1 cellular context compared by ENCODE assay signal in the genomic region with DNA sequence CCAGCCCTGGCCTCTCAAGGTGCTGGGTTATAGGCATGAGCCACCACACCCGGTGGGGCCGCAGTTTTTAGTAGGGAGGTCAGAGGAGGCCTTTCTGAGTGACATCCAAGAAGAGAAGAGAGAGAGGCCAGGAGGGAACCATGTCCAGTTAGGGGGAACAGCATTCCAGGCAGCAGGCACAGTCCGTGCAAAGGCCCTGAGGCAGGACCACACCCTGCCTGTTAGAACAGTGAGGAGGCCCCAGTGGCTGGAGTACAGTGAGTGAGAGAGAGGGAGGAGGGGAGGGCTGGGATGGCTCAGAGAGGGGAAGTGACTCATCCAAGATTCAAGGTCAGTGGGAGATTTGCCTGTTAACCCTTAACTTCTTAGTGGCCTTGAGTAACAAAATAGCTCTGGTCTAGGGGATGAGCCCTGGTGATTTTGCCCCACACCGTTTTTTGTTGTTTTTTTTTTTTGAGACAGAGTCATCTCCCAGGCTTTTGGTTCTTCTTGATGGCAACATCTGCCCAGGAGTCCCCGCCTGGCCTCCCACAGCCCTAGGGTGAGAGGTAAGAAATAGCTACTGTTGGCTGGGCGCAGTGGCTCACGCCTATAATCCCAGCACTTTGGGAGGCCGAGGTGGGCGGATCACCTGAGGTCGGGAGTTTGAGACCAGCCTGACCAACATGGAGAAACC.
TF ChIP-seq lines count a peak whose summit lies in the region.

No MANE protein-coding gene starts in this region.

TF ChIP-seq in K562, 482 proteins besides CTCF, POLR2A, EP300 and RAD21 (continued from another document and continues in another):
- TF ChIP-seq MGA (IDR thresholded peaks at IDR 0.05) (no peak), KDM5B (IDR thresholded peaks at IDR 0.05; ENCODE audit: insufficient replicate concordance, low read depth, low read length) (no peak), ZFP30 (CRISPR knock-in tag; IDR thresholded peaks at IDR 0.05; ENCODE audit: borderline replicate concordance) (no peak), ZNF316 (IDR thresholded peaks at IDR 0.05) (no peak), HCFC1 (IDR thresholded peaks at IDR 0.05; ENCODE audit: low read depth, low read length) (peak; percentile 31; the same call in 1 of the 2 replicates), ZNF696 (CRISPR knock-in tag; conservative IDR thresholded peaks at IDR 0.05) (no peak), ZNF830 (CRISPR knock-in tag; IDR thresholded peaks at IDR 0.05) (no peak), E2F6 (IDR thresholded peaks at IDR 0.05; ENCODE audit: borderline replicate concordance in 1 of 2, extremely low read depth in 1 of 2, insufficient read depth in 1 of 2, insufficient read length in 1 of 2, low read depth in 1 of 2, low read length in 1 of 2, poor library complexity in 1 of 2, severe bottlenecking in 1 of 2) (no peak), HDAC2 (IDR thresholded peaks at IDR 0.05) (peak; percentile 99), MTA1 (IDR thresholded peaks at IDR 0.05; ENCODE audit: borderline replicate concordance) (peak; percentile 85), SRSF3 (IDR thresholded peaks at IDR 0.05; ENCODE audit: insufficient read depth, low read length) (no peak), HNRNPK (IDR thresholded peaks at IDR 0.05; ENCODE audit: low read depth, low read length, poor library complexity, severe bottlenecking) (no peak), FOXP1 (CRISPR knock-in tag; IDR thresholded peaks at IDR 0.05) (no peak), CREBBP (IDR thresholded peaks at IDR 0.05; ENCODE audit: low read depth, low read length) (no peak), ZNF431 (CRISPR knock-in tag; IDR thresholded peaks at IDR 0.05) (no peak), ZNF133 (CRISPR knock-in tag; IDR thresholded peaks at IDR 0.05) (no peak), SIRT6 (IDR thresholded peaks at IDR 0.05; ENCODE audit: low read depth, low read length) (no peak), RBFOX2 (IDR thresholded peaks at IDR 0.05; ENCODE audit: low read depth, low read length) (no peak), FOXK2 (conservative IDR thresholded peaks at IDR 0.05 in 1 of 2, IDR thresholded peaks at IDR 0.05 in 1 of 2; ENCODE audit: low read depth in 2 of 2) (0 out of 4 replicates have a peak, but pooled peaks of 1 of the 2 experiments have one; percentile 24), RBM39 (optimal IDR thresholded peaks at IDR 0.05; ENCODE audit: low read depth, low read length) (peak; percentile 87), SMC3 (conservative IDR thresholded peaks at IDR 0.05; ENCODE audit: insufficient read depth, low read depth, low read length) (no peak), ZBTB8A (IDR thresholded peaks at IDR 0.05; ENCODE audit: partially characterized antibody) (no peak), ZNF274 (IDR thresholded peaks at IDR 0.05; ENCODE audit: borderline replicate concordance, low read depth, low read length) (no peak), DMBX1 (CRISPR knock-in tag; IDR thresholded peaks at IDR 0.05; ENCODE audit: borderline replicate concordance) (peak; percentile 72), NFE2 (IDR thresholded peaks at IDR 0.05; ENCODE audit: low read depth) (peak; percentile 49; the same call in 1 of the 2 replicates), ZNF217 (CRISPR knock-in tag; IDR thresholded peaks at IDR 0.05) (no peak), TEAD2 (tag; IDR thresholded peaks at IDR 0.05) (no peak), MXI1 (IDR thresholded peaks at IDR 0.05; ENCODE audit: low read depth, low read length) (no peak), ATF7 (IDR thresholded peaks at IDR 0.05) (peak; percentile 82), ARID1B (IDR thresholded peaks at IDR 0.05) (peak; percentile 91), ZNF707 (CRISPR knock-in tag; conservative IDR thresholded peaks at IDR 0.05) (no peak), ILF3 (IDR thresholded peaks at IDR 0.05; ENCODE audit: borderline replicate concordance) (no peak), ZC3H8 (IDR thresholded peaks at IDR 0.05) (no peak), YBX1 (IDR thresholded peaks at IDR 0.05) (no peak)
- TF ChIP-seq, protein P1, sequence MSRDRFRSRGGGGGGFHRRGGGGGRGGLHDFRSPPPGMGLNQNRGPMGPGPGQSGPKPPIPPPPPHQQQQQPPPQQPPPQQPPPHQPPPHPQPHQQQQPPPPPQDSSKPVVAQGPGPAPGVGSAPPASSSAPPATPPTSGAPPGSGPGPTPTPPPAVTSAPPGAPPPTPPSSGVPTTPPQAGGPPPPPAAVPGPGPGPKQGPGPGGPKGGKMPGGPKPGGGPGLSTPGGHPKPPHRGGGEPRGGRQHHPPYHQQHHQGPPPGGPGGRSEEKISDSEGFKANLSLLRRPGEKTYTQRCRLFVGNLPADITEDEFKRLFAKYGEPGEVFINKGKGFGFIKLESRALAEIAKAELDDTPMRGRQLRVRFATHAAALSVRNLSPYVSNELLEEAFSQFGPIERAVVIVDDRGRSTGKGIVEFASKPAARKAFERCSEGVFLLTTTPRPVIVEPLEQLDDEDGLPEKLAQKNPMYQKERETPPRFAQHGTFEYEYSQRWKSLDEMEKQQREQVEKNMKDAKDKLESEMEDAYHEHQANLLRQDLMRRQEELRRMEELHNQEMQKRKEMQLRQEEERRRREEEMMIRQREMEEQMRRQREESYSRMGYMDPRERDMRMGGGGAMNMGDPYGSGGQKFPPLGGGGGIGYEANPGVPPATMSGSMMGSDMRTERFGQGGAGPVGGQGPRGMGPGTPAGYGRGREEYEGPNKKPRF (IDR thresholded peaks at IDR 0.05; ENCODE audit: low read depth, low read length) = no peak
- TF ChIP-seq, protein P2, sequence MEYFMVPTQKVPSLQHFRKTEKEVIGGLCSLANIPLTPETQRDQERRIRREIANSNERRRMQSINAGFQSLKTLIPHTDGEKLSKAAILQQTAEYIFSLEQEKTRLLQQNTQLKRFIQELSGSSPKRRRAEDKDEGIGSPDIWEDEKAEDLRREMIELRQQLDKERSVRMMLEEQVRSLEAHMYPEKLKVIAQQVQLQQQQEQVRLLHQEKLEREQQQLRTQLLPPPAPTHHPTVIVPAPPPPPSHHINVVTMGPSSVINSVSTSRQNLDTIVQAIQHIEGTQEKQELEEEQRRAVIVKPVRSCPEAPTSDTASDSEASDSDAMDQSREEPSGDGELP (CRISPR knock-in tag; IDR thresholded peaks at IDR 0.05; ENCODE audit: borderline replicate concordance) = peak; percentile 70
- TF ChIP-seq, protein P3, sequence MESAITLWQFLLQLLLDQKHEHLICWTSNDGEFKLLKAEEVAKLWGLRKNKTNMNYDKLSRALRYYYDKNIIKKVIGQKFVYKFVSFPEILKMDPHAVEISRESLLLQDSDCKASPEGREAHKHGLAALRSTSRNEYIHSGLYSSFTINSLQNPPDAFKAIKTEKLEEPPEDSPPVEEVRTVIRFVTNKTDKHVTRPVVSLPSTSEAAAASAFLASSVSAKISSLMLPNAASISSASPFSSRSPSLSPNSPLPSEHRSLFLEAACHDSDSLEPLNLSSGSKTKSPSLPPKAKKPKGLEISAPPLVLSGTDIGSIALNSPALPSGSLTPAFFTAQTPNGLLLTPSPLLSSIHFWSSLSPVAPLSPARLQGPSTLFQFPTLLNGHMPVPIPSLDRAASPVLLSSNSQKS (CRISPR knock-in tag; IDR thresholded peaks at IDR 0.05) = no peak
- TF ChIP-seq, protein P4, sequence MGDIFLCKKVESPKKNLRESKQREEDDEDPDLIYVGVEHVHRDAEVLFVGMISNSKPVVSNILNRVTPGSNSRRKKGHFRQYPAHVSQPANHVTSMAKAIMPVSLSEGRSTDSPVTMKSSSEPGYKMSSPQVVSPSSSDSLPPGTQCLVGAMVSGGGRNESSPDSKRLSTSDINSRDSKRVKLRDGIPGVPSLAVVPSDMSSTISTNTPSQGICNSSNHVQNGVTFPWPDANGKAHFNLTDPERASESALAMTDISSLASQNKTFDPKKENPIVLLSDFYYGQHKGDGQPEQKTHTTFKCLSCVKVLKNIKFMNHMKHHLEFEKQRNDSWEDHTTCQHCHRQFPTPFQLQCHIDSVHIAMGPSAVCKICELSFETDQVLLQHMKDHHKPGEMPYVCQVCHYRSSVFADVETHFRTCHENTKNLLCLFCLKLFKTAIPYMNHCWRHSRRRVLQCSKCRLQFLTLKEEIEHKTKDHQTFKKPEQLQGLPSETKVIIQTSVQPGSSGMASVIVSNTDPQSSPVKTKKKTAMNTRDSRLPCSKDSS (IDR thresholded peaks at IDR 0.05; ENCODE audit: low read depth, partially characterized antibody) = no peak
- TF ChIP-seq, protein P5, sequence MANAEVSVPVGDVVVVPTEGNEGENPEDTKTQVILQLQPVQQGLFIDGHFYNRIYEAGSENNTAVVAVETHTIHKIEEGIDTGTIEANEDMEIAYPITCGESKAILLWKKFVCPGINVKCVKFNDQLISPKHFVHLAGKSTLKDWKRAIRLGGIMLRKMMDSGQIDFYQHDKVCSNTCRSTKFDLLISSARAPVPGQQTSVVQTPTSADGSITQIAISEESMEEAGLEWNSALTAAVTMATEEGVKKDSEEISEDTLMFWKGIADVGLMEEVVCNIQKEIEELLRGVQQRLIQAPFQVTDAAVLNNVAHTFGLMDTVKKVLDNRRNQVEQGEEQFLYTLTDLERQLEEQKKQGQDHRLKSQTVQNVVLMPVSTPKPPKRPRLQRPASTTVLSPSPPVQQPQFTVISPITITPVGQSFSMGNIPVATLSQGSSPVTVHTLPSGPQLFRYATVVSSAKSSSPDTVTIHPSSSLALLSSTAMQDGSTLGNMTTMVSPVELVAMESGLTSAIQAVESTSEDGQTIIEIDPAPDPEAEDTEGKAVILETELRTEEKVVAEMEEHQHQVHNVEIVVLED (CRISPR knock-in tag; IDR thresholded peaks at IDR 0.05) = no peak
